ENCODE assay signal across 20 cellular contexts in the genomic region with DNA sequence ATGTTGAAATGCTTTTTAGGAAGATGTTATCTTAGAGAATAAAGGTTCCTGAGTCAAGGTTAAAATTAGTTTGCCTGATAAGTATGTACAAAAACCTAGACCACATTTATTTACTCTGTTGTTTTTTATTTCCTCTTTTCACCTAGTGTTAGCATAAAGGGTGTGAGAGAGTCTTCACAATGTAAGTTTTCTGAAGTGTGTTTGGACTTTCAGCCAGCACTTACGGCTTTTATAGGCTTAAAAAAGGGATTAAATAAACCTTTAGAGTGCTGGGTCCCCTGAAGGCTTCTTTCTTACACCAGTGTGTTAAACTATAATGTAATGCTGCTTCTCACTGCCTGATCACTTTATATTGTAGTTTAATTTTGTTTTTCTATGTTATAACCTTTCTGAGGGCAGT. TPM values are rescaled to one million over a fixed set of nuclear protein-coding genes. Genes with fewer than 3 reads are reported as not detected.
DNase-seq lines count a peak whose midpoint lies in the region; ATAC-seq and TF ChIP-seq lines count a peak whose summit lies in the region.
"Had no signal": no experiment of that assay in that cellular context is flagged by ENCODE, and none has a peak within 500 bp of the region (broad histone marks: within the 10 kb centered on the region; RNA-seq: fewer than 3 reads in every experiment).

No MANE protein-coding gene starts in this region.

- H3K9ac ChIP-seq in Loucy (ENCODE audit: low read depth, low read length, poor library complexity, severe bottlenecking): no peak overlapping the region
- H3K9ac ChIP-seq: KMS-11 had no signal

- peaks cover 67% of the 10 kb centered on the region for H3K79me2 ChIP-seq in Loucy (ENCODE audit: insufficient read depth, low read length)

- no peak overlapping the region for H3K4me3 ChIP-seq in Loucy (ENCODE audit: low read length, poor library complexity, severe bottlenecking)
- H3K4me3 ChIP-seq in transverse colon: no peak overlapping the region
- H3K4me3 ChIP-seq: PC-9, SJCRH30 had no signal

- peaks cover 7% of the 10 kb centered on the region for H3F3A ChIP-seq in Loucy (ENCODE audit: low read depth)

- intact Hi-C loops in left colon (cut with DNase I, micrococcal nuclease): no loop called here
- intact Hi-C loops in transverse colon (cut with DNase I; ENCODE audit: low total_unique reads): no loop called here
- intact Hi-C loops in posterior vena cava (cut with DNase I): no loop called here

- H3K36me3 ChIP-seq in Loucy (ENCODE audit: insufficient read depth, low read length): no peaks in the 10 kb centered on the region
- no peaks in the 10 kb centered on the region for H3K36me3 ChIP-seq in transverse colon

- H3K4me1 ChIP-seq in Loucy (ENCODE audit: insufficient read depth, low read length, poor library complexity, severe bottlenecking) (peaks cover 48% of the 10 kb centered on the region), transverse colon (peaks cover 14 to 65% (median 20%) of the 10 kb centered on the region in 4 donors)
- H3K4me1 ChIP-seq: SJCRH30 had no signal

- TF ChIP-seq CTCF in Loucy (conservative IDR thresholded peaks at IDR 0.05; ENCODE audit: low read length) (no peak), transverse colon (IDR thresholded peaks at IDR 0.05) (no peak)

- peak; percentile 88 for ATAC-seq in left colon
- ATAC-seq: Right ventricle myocardium inferior, SK-N-SH treated with all-trans-retinoic acid at 6 μM for 48 hours had no signal

- no peaks in the 10 kb centered on the region for H3K27me3 ChIP-seq in Loucy (ENCODE audit: insufficient read depth, low read length, poor library complexity, severe bottlenecking)
- H3K27me3 ChIP-seq in transverse colon: no peaks in the 10 kb centered on the region
- H3K27me3 ChIP-seq: SJCRH30 had no signal

- H2AFZ ChIP-seq in Loucy (ENCODE audit: low read length): no peak overlapping the region
- H2AFZ ChIP-seq: PC-9 had no signal

- TF ChIP-seq POLR2A in transverse colon (IDR thresholded peaks at IDR 0.05): no peak

- peak overlapping the region in 3 of 4 donors; percentile 4 to 56 (median 28) for H3K27ac ChIP-seq in transverse colon
- H3K27ac ChIP-seq: KMS-11, PC-9, SJCRH30 had no signal

- DNase-seq in NCI-H82 (lab: John Stamatoyannopoulos, UW): peak; percentile 40
- no peak for DNase-seq in NCI-H82 treated with DMSO at 0.1 percent for 48 hours (lab: John Stamatoyannopoulos, UW; ENCODE audit: unreplicated experiment)
- DNase-seq in left colon: no peak
- DNase-seq in transverse colon: no peak
- no peak for DNase-seq in posterior vena cava (ENCODE audit: low spot score)
- DNase-seq in NCI-H2107 (lab: John Stamatoyannopoulos, UW): no peak
- DNase-seq in HT-29 (ENCODE audit: low spot score): no peak
- DNase-seq: 8988T; NCI-H1092; NCI-H1417 treated with DMSO at 0.1 percent for 48 hours; NCI-H1694 treated with DMSO at 0.1 percent for 48 hours; NCI-H524; NCI-H748 treated with DMSO at 0.1 percent for 48 hours; NK-92 treated with Interleukin-12 subunit alpha and Interleukin-12 subunit beta, amount 100 ng/mL, for 24 hours; PC-9; SJCRH30 had no signal

- in situ Hi-C loops in transverse colon (cut with MboI; ENCODE audit: low pct_ligation_motif_present in 1 of 4, low pct_unique_long_range_greater_than_20kb in 1 of 4, low sequenced_read_pairs in 3 of 4): no loop called here

- no peaks in the 10 kb centered on the region for H3K9me2 ChIP-seq in Loucy (replicated peaks; ENCODE audit: low read depth, low read length)

- TF ChIP-seq EP300 in transverse colon (IDR thresholded peaks at IDR 0.05; ENCODE audit: low read depth): no peak

- peak overlapping the region; percentile 30 for H3K4me2 ChIP-seq in Loucy (ENCODE audit: low read depth, low read length, poor library complexity, severe bottlenecking)
- H3K4me2 ChIP-seq: KMS-11, PC-9 had no signal

- H4K20me1 ChIP-seq in Loucy (ENCODE audit: insufficient read depth, low read length, poor library complexity, severe bottlenecking): peaks cover 63% of the 10 kb centered on the region

- H3K9me3 ChIP-seq in Loucy (ENCODE audit: insufficient read depth, low read depth, low read length) (no peaks in the 10 kb centered on the region), transverse colon (no peaks in the 10 kb centered on the region)
- H3K9me3 ChIP-seq: SJCRH30 had no signal

- WGBS in transverse colon (ENCODE audit: low coverage in 1 of 2), 2 donors: 48 to 50% methylated on average over 1 of the region's 1 CpG

RNA-seq across cellular contexts. Expression of a gene that starts 27.2 kb away (rescaled TPM):
- total RNA-seq in left colon (100 to 1,000 TPM; 110 to 133 TPM), transverse colon (100 to 1,000 TPM in 1 of 4 donors, 10 to 100 TPM in 3; 66.5 to 120 (median 85.3) TPM), posterior vena cava (100 to 1,000 TPM; 159 to 198 TPM)
- 30.3 and 31.0 TPM in 2 replicates for total RNA-seq in HT-29 (2014; rRNA removed; shearing (Covaris generic))
